Comparison of ENCODE assay signal across 9 cellular contexts in the genomic region with DNA sequence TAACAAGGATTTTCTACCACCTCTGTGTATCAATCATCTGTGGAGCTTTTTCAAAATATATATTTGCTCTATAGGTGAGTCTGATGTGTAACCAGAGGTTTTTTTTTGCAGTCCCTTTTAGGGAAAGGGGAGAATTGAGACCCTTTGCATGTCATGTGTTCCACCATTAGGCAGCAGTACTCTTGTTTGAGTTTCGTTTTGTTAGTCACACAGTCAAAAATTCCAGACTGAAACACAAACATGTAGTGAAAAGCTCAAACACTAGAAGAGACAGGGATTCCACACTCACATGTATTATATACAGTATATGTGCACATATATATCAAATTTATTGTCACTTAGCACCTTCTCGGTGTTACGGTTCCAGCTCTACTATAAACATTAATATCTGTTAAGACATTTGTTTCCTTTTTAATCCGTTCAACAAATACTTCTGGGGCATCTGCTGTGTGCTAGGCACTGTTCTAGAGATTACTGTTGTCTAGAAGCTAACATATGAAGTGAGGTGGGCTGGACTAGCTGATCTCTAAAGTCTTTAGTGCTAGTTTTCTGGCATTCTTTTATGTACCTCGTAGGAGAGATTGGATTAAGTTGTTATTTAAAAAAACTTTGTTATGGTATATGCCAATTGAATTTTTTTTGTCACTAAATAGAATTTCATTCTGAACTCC. TPM values are rescaled to one million over a fixed set of nuclear protein-coding genes. Genes with fewer than 3 reads are reported as not detected.
DNase-seq lines count a peak whose midpoint lies in the region; ATAC-seq and TF ChIP-seq lines count a peak whose summit lies in the region.
"Had no signal": no experiment of that assay in that cellular context is flagged by ENCODE, and none has a peak within 500 bp of the region (broad histone marks: within the 10 kb centered on the region; RNA-seq: fewer than 3 reads in every experiment).

No MANE protein-coding gene starts in this region.

- in situ Hi-C loops in G401 (cut with HindIII; ENCODE audit: low sequenced_read_pairs), result no loop called here

- no peaks in the 10 kb centered on the region for H3K9me3 Mint-ChIP-seq in activated naive CD4-positive, alpha-beta T cell treated with anti-CD3 and anti-CD28 coated beads, Interleukin-2, amount 50 U/mL, for 24 hours
- no peaks in the 10 kb centered on the region for H3K9me3 Mint-ChIP-seq in activated naive CD8-positive, alpha-beta T cell (ENCODE audit: low read depth)

- intact Hi-C loops in thyroid gland (cut with DNase I), result no loop called here

- H3K36me3 Mint-ChIP-seq in activated naive CD4-positive, alpha-beta T cell treated with anti-CD3 and anti-CD28 coated beads, Interleukin-2, amount 50 U/mL, for 24 hours, result peaks cover 8% of the 10 kb centered on the region
- H3K36me3 Mint-ChIP-seq in activated naive CD8-positive, alpha-beta T cell, result peaks cover 2% of the 10 kb centered on the region

- H3K36me3 ChIP-seq in thyroid gland, result no peaks in the 10 kb centered on the region
- H3K36me3 ChIP-seq: stomach had no signal

- H3K4me1 Mint-ChIP-seq in activated naive CD4-positive, alpha-beta T cell treated with anti-CD3 and anti-CD28 coated beads, Interleukin-2, amount 50 U/mL, for 24 hours, result peaks cover 68% of the 10 kb centered on the region
- H3K4me1 Mint-ChIP-seq in activated naive CD8-positive, alpha-beta T cell (ENCODE audit: low read depth), result peaks cover 68% of the 10 kb centered on the region

- H3K27me3 Mint-ChIP-seq in activated naive CD4-positive, alpha-beta T cell treated with anti-CD3 and anti-CD28 coated beads, Interleukin-2, amount 50 U/mL, for 24 hours, result no peaks in the 10 kb centered on the region
- no peaks in the 10 kb centered on the region for H3K27me3 Mint-ChIP-seq in activated naive CD8-positive, alpha-beta T cell

- H3K4me3 Mint-ChIP-seq in activated naive CD4-positive, alpha-beta T cell treated with anti-CD3 and anti-CD28 coated beads, Interleukin-2, amount 50 U/mL, for 24 hours, result peak overlapping the region; percentile 60
- peak overlapping the region; percentile 72 for H3K4me3 Mint-ChIP-seq in activated naive CD8-positive, alpha-beta T cell

- no peak for TF ChIP-seq CTCF in thyroid gland (IDR thresholded peaks at IDR 0.05)

- H3K27ac ChIP-seq in thyroid gland, result peak overlapping the region in 2 of 3 donors; percentile 1 to 47
- H3K27ac ChIP-seq: stomach had no signal

- no peaks in the 10 kb centered on the region for H3K27me3 ChIP-seq in thyroid gland
- H3K27me3 ChIP-seq: stomach had no signal

- H3K4me3 ChIP-seq in iPS-11a (ENCODE audit: low read depth, low read length) (peak overlapping the region; percentile 17), thyroid gland (replicated peaks in 1 of 3) (no peak overlapping the region)

- no peak for ATAC-seq in HG02973 (IDR thresholded peaks at IDR 0.05; ENCODE audit: unreplicated experiment)

- no peaks in the 10 kb centered on the region for H3K9me3 ChIP-seq in thyroid gland
- H3K9me3 ChIP-seq: stomach had no signal

- DNase-seq in activated naive CD4-positive, alpha-beta T cell (lab: John Stamatoyannopoulos, UW), result no peak
- no peak for DNase-seq in thyroid gland
- no peak for DNase-seq in G401 (ENCODE audit: low spot score)
- no peak for DNase-seq in COR-L47 (lab: John Stamatoyannopoulos, UW)
- DNase-seq: stomach had no signal

- peaks cover 6 to 22% of the 10 kb centered on the region in 2 donors for H3K4me1 ChIP-seq in thyroid gland

- 28 to 31% methylated on average over 5 of the region's 5 CpGs for WGBS in thyroid gland, 2 donors

- peak overlapping the region; percentile 78 for H3K27ac Mint-ChIP-seq in activated naive CD4-positive, alpha-beta T cell treated with anti-CD3 and anti-CD28 coated beads, Interleukin-2, amount 50 U/mL, for 24 hours
- H3K27ac Mint-ChIP-seq in activated naive CD8-positive, alpha-beta T cell, result peak overlapping the region; percentile 88

- no peak for TF ChIP-seq POLR2A in thyroid gland (IDR thresholded peaks at IDR 0.05)

RNA-seq across cellular contexts. Expression of a gene that starts 5.5 kb away (rescaled TPM):
- total RNA-seq in thyroid gland, result 100 to 1,000 TPM; 101 to 138 (median 106) TPM
- total RNA-seq in G401 (2014; rRNA removed; shearing (Covaris generic)), result 21.8 and 27.6 TPM in 2 replicates
